In genomic region chr3:155296413-155296812, GRCh38 we compare ENCODE assay signal across 32 cellular contexts. TPM values are rescaled to one million over a fixed set of nuclear protein-coding genes. Genes with fewer than 3 reads are reported as not detected.
"Had no signal": no experiment of that assay in that cellular context is flagged by ENCODE, and none has a peak within 500 bp of the region (broad histone marks: within the 10 kb centered on the region; RNA-seq: fewer than 3 reads in every experiment).

No MANE protein-coding gene starts in this region.

- H3K27ac Mint-ChIP-seq: stimulated activated effector memory CD8-positive, alpha-beta T cell treated with anti-CD3 and anti-CD28 coated beads, Interleukin-12 subunit alpha, Interleukin-12 subunit beta, amount 100 ng/mL, for 72 hours; stimulated activated memory B cell treated with anti-CD40 and anti-IgM and Interleukin-4, amounts not matched to agents 10 μg/mL and 1 μg/mL and 100 μg/mL, for 72 hours; stimulated activated naive B cell treated with anti-CD40 and anti-IgM and Interleukin-4, amounts not matched to agents 10 μg/mL and 1 μg/mL and 100 μg/mL, for 72 hours; stimulated activated naive CD8-positive, alpha-beta T cell treated with anti-CD3 and anti-CD28 coated beads, Interleukin-15, amount 100 ng/mL, for 72 hours; stimulated activated naive CD8-positive, alpha-beta T cell treated with anti-CD3 and anti-CD28 coated beads, Interleukin-15, Interleukin-2, amounts not matched to agents 100 ng/mL and 50 ng/mL, for 24 hours; type B pancreatic cell had no signal

- DNase-seq: stimulated activated CD4-positive, alpha-beta T cell treated with anti-CD3 and anti-CD28 coated beads, Interleukin-2, amount 100 ng/mL, for 48 hours; stimulated activated CD4-positive, alpha-beta T cell treated with anti-CD3 and anti-CD28 coated beads, Interleukin-4, amount 100 ng/mL, for 1 hour; stimulated activated CD4-positive, alpha-beta T cell treated with anti-CD3 and anti-CD28 coated beads, Interleukin-4, amount 100 ng/mL, for 24 hours; stimulated activated CD4-positive, alpha-beta T cell treated with anti-CD3 and anti-CD28 coated beads, Interleukin-4, amount 100 ng/mL, for 4 hours; stimulated activated CD8-positive, alpha-beta memory T cell treated with anti-CD3 and anti-CD28 coated beads, Interleukin-4, amount 100 ng/mL, for 48 hours; stimulated activated naive B cell treated with anti-CD40 and anti-IgM and Interleukin-4, amounts not matched to agents 10 μg/mL and 1 μg/mL and 100 μg/mL, for 72 hours; stimulated activated naive CD4-positive, alpha-beta T cell; stimulated activated naive CD4-positive, alpha-beta T cell treated with Interleukin-2 at 50 U/mL for 16 hours; stimulated activated naive CD8-positive, alpha-beta T cell treated with anti-CD3 and anti-CD28 coated beads, Interleukin-15, amount 100 ng/mL, for 72 hours; stimulated activated naive CD8-positive, alpha-beta T cell treated with anti-CD3 and anti-CD28 coated beads, Interleukin-15, Interleukin-2, amounts not matched to agents 100 U/mL and 50 U/mL, for 24 hours; stomach; substantia nigra; testis; thyroid gland; tibial artery; transverse colon; upper lobe of left lung; upper lobe of right lung; uterus had no signal

- H3K27ac ChIP-seq: stomach, suprapubic skin, testis, thoracic aorta, thyroid gland, tibial artery, tibial nerve, transverse colon, upper lobe of left lung, upper lobe of right lung, uterus, vagina had no signal

- H3K36me3 Mint-ChIP-seq: stimulated activated effector memory CD8-positive, alpha-beta T cell treated with anti-CD3 and anti-CD28 coated beads, Interleukin-12 subunit alpha, Interleukin-12 subunit beta, amount 100 ng/mL, for 72 hours; stimulated activated memory B cell treated with anti-CD40 and anti-IgM and Interleukin-4, amounts not matched to agents 10 μg/mL and 1 μg/mL and 100 μg/mL, for 72 hours; type B pancreatic cell had no signal

- H3K36me3 ChIP-seq: stomach, suprapubic skin, thoracic aorta, thyroid gland, tibial artery, tibial nerve, transverse colon, upper lobe of left lung, upper lobe of right lung, uterus, vagina had no signal

- H3K27me3 Mint-ChIP-seq: stimulated activated memory B cell treated with anti-CD40 and anti-IgM and Interleukin-4, amounts not matched to agents 10 μg/mL and 1 μg/mL and 100 μg/mL, for 72 hours; stimulated activated naive B cell treated with anti-CD40 and anti-IgM and Interleukin-4, amounts not matched to agents 10 μg/mL and 1 μg/mL and 100 μg/mL, for 72 hours; stimulated activated naive CD8-positive, alpha-beta T cell treated with anti-CD3 and anti-CD28 coated beads, Interleukin-15, amount 100 ng/mL, for 72 hours; stimulated activated naive CD8-positive, alpha-beta T cell treated with anti-CD3 and anti-CD28 coated beads, Interleukin-15, Interleukin-2, amounts not matched to agents 100 ng/mL and 50 ng/mL, for 24 hours; type B pancreatic cell had no signal

- H3K9me3 ChIP-seq: testis, thoracic aorta, thyroid gland, upper lobe of right lung, vagina had no signal

- H3K27me3 ChIP-seq: stomach, suprapubic skin, testis, thyroid gland, tibial artery, tibial nerve, transverse colon, upper lobe of left lung, upper lobe of right lung, uterus, vagina had no signal

- H3K4me3 ChIP-seq: stomach, suprapubic skin, testis, thoracic aorta, thyroid gland, tibial artery, tibial nerve, transverse colon, upper lobe of left lung, upper lobe of right lung, uterus, vagina had no signal

- H3K4me3 Mint-ChIP-seq: stimulated activated effector memory CD8-positive, alpha-beta T cell treated with anti-CD3 and anti-CD28 coated beads, Interleukin-12 subunit alpha, Interleukin-12 subunit beta, amount 100 ng/mL, for 72 hours; stimulated activated memory B cell treated with anti-CD40 and anti-IgM and Interleukin-4, amounts not matched to agents 10 μg/mL and 1 μg/mL and 100 μg/mL, for 72 hours; stimulated activated naive B cell treated with anti-CD40 and anti-IgM and Interleukin-4, amounts not matched to agents 10 μg/mL and 1 μg/mL and 100 μg/mL, for 72 hours; stimulated activated naive CD8-positive, alpha-beta T cell treated with anti-CD3 and anti-CD28 coated beads, Interleukin-15, amount 100 ng/mL, for 72 hours; stimulated activated naive CD8-positive, alpha-beta T cell treated with anti-CD3 and anti-CD28 coated beads, Interleukin-15, Interleukin-2, amounts not matched to agents 100 ng/mL and 50 ng/mL, for 24 hours; type B pancreatic cell had no signal

- ATAC-seq: stimulated activated effector memory CD8-positive, alpha-beta T cell treated with anti-CD3 and anti-CD28 coated beads, Interleukin-12 subunit alpha, Interleukin-12 subunit beta, amount 100 ng/mL, for 72 hours; stimulated activated memory B cell treated with anti-CD40 and anti-IgM and Interleukin-4, amounts not matched to agents 10 μg/mL and 1 μg/mL and 100 μg/mL, for 72 hours; stimulated activated naive B cell treated with anti-CD40 and anti-IgM and Interleukin-4, amounts not matched to agents 10 μg/mL and 1 μg/mL and 100 μg/mL, for 72 hours; stimulated activated naive CD8-positive, alpha-beta T cell treated with anti-CD3 and anti-CD28 coated beads, Interleukin-15, amount 100 ng/mL, for 72 hours; stimulated activated naive CD8-positive, alpha-beta T cell treated with anti-CD3 and anti-CD28 coated beads, Interleukin-15, Interleukin-2, amounts not matched to agents 100 U/mL and 50 U/mL, for 24 hours; upper lobe of right lung had no signal

- FAIRE-seq: urothelium cell line had no signal

- H3K4me1 ChIP-seq: stomach, suprapubic skin, testis, thyroid gland, tibial artery, transverse colon, upper lobe of left lung, upper lobe of right lung, uterus, vagina had no signal

- H3K4me1 Mint-ChIP-seq: stimulated activated effector memory CD8-positive, alpha-beta T cell treated with anti-CD3 and anti-CD28 coated beads, Interleukin-12 subunit alpha, Interleukin-12 subunit beta, amount 100 ng/mL, for 72 hours; stimulated activated memory B cell treated with anti-CD40 and anti-IgM and Interleukin-4, amounts not matched to agents 10 μg/mL and 1 μg/mL and 100 μg/mL, for 72 hours; stimulated activated naive CD8-positive, alpha-beta T cell treated with anti-CD3 and anti-CD28 coated beads, Interleukin-15, amount 100 ng/mL, for 72 hours had no signal

RNA-seq across cellular contexts. Expression of gene STRIT1, which starts 2.9 kb away (rescaled TPM):
- total RNA-seq: stomach, subcutaneous adipose tissue, suprapubic skin, temporal lobe, testis, thoracic aorta, thyroid gland, tibial nerve, upper lobe of right lung, ureter, uterus, vagina had no signal
- polyA plus RNA-seq: urinary bladder had no signal
